8 cellular contexts compared by ENCODE assay signal in genomic region chr1:35930593-35931423, GRCh38. TPM values are rescaled to one million over a fixed set of nuclear protein-coding genes. Genes with fewer than 3 reads are reported as not detected.
DNase-seq lines count a peak whose midpoint lies in the region; ATAC-seq lines count a peak whose summit lies in the region.

AGO3 (plus strand) TSS chr1:35931105; CDS start chr1:35931427, 322 bp downstream.

- no CpG with 5 or more reads among the region's 110 CpGs for WGBS in mesendoderm (ENCODE audit: extremely low coverage, insufficient coverage, low lambda C conversion rate)

- no peaks in the 10 kb centered on the region for H3K9me3 Mint-ChIP-seq in activated CD8-positive, alpha-beta memory T cell treated with anti-CD3 and anti-CD28 coated beads, Interleukin-2, amount 10 ng/mL, durations not matched to agents 7 days and 5 days (ENCODE audit: low read depth)

- H3K79me1 ChIP-seq in mesendoderm (ENCODE audit: low read length), result no peaks in the 10 kb centered on the region

- peak within 1 kb of the TSS; percentile 95 for H3K27ac Mint-ChIP-seq in activated CD8-positive, alpha-beta memory T cell treated with anti-CD3 and anti-CD28 coated beads, Interleukin-2, amount 10 ng/mL, durations not matched to agents 7 days and 5 days

- H3K36me3 ChIP-seq in NT2/D1 (ENCODE audit: insufficient read depth, insufficient read length, low read length) (peaks cover 22% of the 10 kb centered on the region), endocrine pancreas (ENCODE audit: control insufficient read depth, insufficient read depth, low read length) (no peaks in the 10 kb centered on the region), mesendoderm (ENCODE audit: control insufficient read depth, insufficient read depth, low read length) (no peaks in the 10 kb centered on the region)

- H3K4me2 ChIP-seq in mesendoderm (ENCODE audit: low read length), result peak within 1 kb of the TSS; percentile 51

- H3K79me2 ChIP-seq in mesendoderm (ENCODE audit: control insufficient read depth, insufficient read depth, low read length), result peaks cover 26% of the 10 kb centered on the region

- peak within 1 kb of the TSS; percentile 95 for H3K4me3 Mint-ChIP-seq in activated CD8-positive, alpha-beta memory T cell treated with anti-CD3 and anti-CD28 coated beads, Interleukin-2, amount 10 ng/mL, durations not matched to agents 7 days and 5 days

- H3K27me3 Mint-ChIP-seq in activated CD8-positive, alpha-beta memory T cell treated with anti-CD3 and anti-CD28 coated beads, Interleukin-2, amount 10 ng/mL, durations not matched to agents 7 days and 5 days, result no peaks in the 10 kb centered on the region

- peak within 1 kb of the TSS; percentile 39 for H3K23ac ChIP-seq in mesendoderm (ENCODE audit: low read length)

- no peaks in the 10 kb centered on the region for H3K4me1 ChIP-seq in NT2/D1 (ENCODE audit: insufficient read depth, insufficient read length)
- peaks cover 17% of the 10 kb centered on the region for H3K4me1 ChIP-seq in endocrine pancreas (ENCODE audit: control insufficient read depth, insufficient read depth, low read length)
- no peaks in the 10 kb centered on the region for H3K4me1 ChIP-seq in mesendoderm (ENCODE audit: control insufficient read depth, low read depth, low read length)

- H3K4me1 Mint-ChIP-seq in activated CD8-positive, alpha-beta memory T cell treated with anti-CD3 and anti-CD28 coated beads, Interleukin-2, amount 10 ng/mL, durations not matched to agents 7 days and 5 days, result peaks cover 31% of the 10 kb centered on the region

- no peak within 1 kb of the TSS for H2AK5ac ChIP-seq in mesendoderm (ENCODE audit: low read length)

- peak within 1 kb of the TSS; percentile 29 for H4K8ac ChIP-seq in mesendoderm (ENCODE audit: low read depth, low read length)

- H3K4ac ChIP-seq in mesendoderm (ENCODE audit: low read depth, low read length), result peak within 1 kb of the TSS; percentile 86

- H4K5ac ChIP-seq in mesendoderm (ENCODE audit: low read length), result no peak within 1 kb of the TSS

- H2BK5ac ChIP-seq in mesendoderm (ENCODE audit: low read length), result peak within 1 kb of the TSS; percentile 50

- DNase-seq in COLO829 (ENCODE audit: low spot score) (peak; percentile 53), HUDEP-2 (lab: John Stamatoyannopoulos, UW; ENCODE audit: unreplicated experiment in 76 of 76) (peak in 64 of 76 experiments; percentile 15 to 80 (median 57)), NT2/D1 (ENCODE audit: low read depth, low spot score) (peak; percentile 87), mesendoderm (peak; percentile 96)
- DNase-seq in activated CD8-positive, alpha-beta memory T cell treated with anti-CD3 and anti-CD28 coated beads, Interleukin-2, amount 10 ng/mL, durations not matched to agents 7 days and 5 days, result peak; percentile 91
- DNase-seq in stimulated activated CD8-positive, alpha-beta memory T cell treated with anti-CD3 and anti-CD28 coated beads, Interleukin-12 subunit alpha, Interleukin-12 subunit beta, amount 100 ng/mL, for 4 hours (ENCODE audit: low read depth), result peak; percentile 80

- H3K56ac ChIP-seq in mesendoderm (ENCODE audit: low read length), result peak within 1 kb of the TSS; percentile 98

- H3K36me3 Mint-ChIP-seq in activated CD8-positive, alpha-beta memory T cell treated with anti-CD3 and anti-CD28 coated beads, Interleukin-2, amount 10 ng/mL, durations not matched to agents 7 days and 5 days, result peaks cover 1% of the 10 kb centered on the region

- H2BK15ac ChIP-seq in mesendoderm (replicated peaks; ENCODE audit: low read depth), result no peak within 1 kb of the TSS

- peak within 1 kb of the TSS; percentile 29 for H2BK120ac ChIP-seq in mesendoderm (ENCODE audit: low read depth, low read length)

- H3K4me3 ChIP-seq in NT2/D1 (ENCODE audit: insufficient read length, low read depth) (peak within 1 kb of the TSS; percentile 94), endocrine pancreas (ENCODE audit: control insufficient read depth, insufficient read depth, low read length) (peak within 1 kb of the TSS; percentile 93), mesendoderm (ENCODE audit: low read length) (peak within 1 kb of the TSS; percentile 94)

- no peaks in the 10 kb centered on the region for H3K27me3 ChIP-seq in NT2/D1 (ENCODE audit: insufficient read depth, insufficient read length)
- H3K27me3 ChIP-seq in endocrine pancreas (ENCODE audit: control insufficient read depth, insufficient read depth, low read length), result no peaks in the 10 kb centered on the region
- H3K27me3 ChIP-seq in mesendoderm (ENCODE audit: insufficient read depth, low read length, poor library complexity), result no peaks in the 10 kb centered on the region

- peak within 1 kb of the TSS; percentile 86 for H3K18ac ChIP-seq in mesendoderm (ENCODE audit: low read length)

- H3K27ac ChIP-seq in mesendoderm (ENCODE audit: low read depth, low read length), result peak within 1 kb of the TSS; percentile 99

- H3K9me3 ChIP-seq in NT2/D1 (ENCODE audit: insufficient read depth, low read length), result no peaks in the 10 kb centered on the region
- no peaks in the 10 kb centered on the region for H3K9me3 ChIP-seq in endocrine pancreas (ENCODE audit: control insufficient read depth, low read length)

- H3K9ac ChIP-seq in NT2/D1 (ENCODE audit: insufficient read length, low read depth) (peak within 1 kb of the TSS; percentile 92), endocrine pancreas (ENCODE audit: control insufficient read depth, insufficient read depth, low read length) (peak within 1 kb of the TSS; percentile 74), mesendoderm (ENCODE audit: low read length) (peak within 1 kb of the TSS; percentile 81)

- ATAC-seq in GM21390 (IDR thresholded peaks at IDR 0.05; ENCODE audit: unreplicated experiment), result peak; percentile 86
- ATAC-seq in activated CD8-positive, alpha-beta memory T cell treated with anti-CD3 and anti-CD28 coated beads, Interleukin-2, amount 10 ng/mL, durations not matched to agents 7 days and 5 days, result peak; percentile 87

- CTCF ChIA-PET in activated CD8-positive, alpha-beta memory T cell treated with anti-CD3 and anti-CD28 coated beads, Interleukin-2, amount 10 ng/mL, durations not matched to agents 7 days and 5 days (lab: Charles Lee), result interaction anchor here (0.6 to 4.8 kb wide), 7 partner anchors 12 to 204 kb away, joined by 3 to 39 read pairs (median 5); partner anchors contain the start of gene AGO1

RNA-seq across cellular contexts. Expression of gene AGO3, which starts in this region (rescaled TPM):
- 10 to 100 TPM; 26.2 to 33.1 TPM for total RNA-seq in activated CD8-positive, alpha-beta memory T cell treated with anti-CD3 and anti-CD28 coated beads, Interleukin-2, amount 10 ng/mL, durations not matched to agents 7 days and 5 days
- polyA plus RNA-seq in mesendoderm (2013, experiment 1 of 2), result 11.5 TPM
- polyA plus RNA-seq in mesendoderm (2013, experiment 2 of 2), result 10.2 TPM

Comparison
In these comparisons a context has a peak if more than half of its experiments do, and no peak if none do; other contexts are left out.
1. Peak in every context shown above with its lines: DNase-seq, ATAC-seq, H3K4me3 ChIP-seq and H3K27ac ChIP-seq.